Comparison of ENCODE assay signal across 7 cellular contexts in the genomic region with DNA sequence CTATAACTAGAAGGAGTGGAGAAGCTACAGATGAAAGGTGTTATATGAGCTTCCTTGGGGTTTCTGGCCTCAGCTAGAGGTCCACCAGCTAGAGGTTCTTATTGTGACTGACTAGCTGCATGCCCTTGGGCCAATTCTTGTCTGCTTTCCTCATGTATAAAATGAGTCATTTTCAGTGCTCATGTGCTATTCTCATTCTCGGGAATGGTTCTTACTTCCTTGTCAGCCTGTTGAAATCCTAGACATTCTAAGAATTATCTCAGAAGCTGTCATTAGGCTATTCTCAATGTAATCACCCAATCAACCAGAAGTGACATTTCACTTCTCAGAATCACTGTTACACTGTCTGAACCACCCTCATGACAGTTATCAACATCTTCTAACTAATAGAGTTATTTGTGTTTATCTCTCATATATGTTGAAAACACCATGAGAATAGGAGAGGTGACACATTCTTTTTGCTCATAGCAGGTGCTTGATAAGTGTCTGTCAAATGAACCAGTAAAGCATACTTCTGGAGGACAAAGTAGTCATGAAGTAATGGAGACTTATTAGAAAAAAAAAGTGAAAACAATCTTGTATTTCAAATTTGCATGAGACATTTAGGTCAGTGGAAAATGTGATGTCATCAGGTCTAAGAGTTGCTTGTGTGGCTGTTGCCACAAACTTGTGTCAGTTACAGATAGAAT.
DNase-seq lines count a peak whose midpoint lies in the region; ATAC-seq, FAIRE-seq and TF ChIP-seq lines count a peak whose summit lies in the region.

No MANE protein-coding gene starts in this region.

- no peaks in the 10 kb centered on the region for H3K9me3 ChIP-seq in neural cell (ENCODE audit: low read length)

- peak; percentile 95 for TF ChIP-seq EP300 in neural cell (conservative IDR thresholded peaks at IDR 0.05; ENCODE audit: poor library complexity, severe bottlenecking)

- H2AFZ ChIP-seq in neural cell (ENCODE audit: low read depth, low read length): no peak overlapping the region

- peak; percentile 82 for ATAC-seq in GM18499 (IDR thresholded peaks at IDR 0.05; ENCODE audit: insufficient read depth, unreplicated experiment)
- peak; percentile 79 for ATAC-seq in GM21529 (IDR thresholded peaks at IDR 0.05; ENCODE audit: unreplicated experiment)

- H3F3A ChIP-seq in neural cell (ENCODE audit: insufficient read depth, low read length, poor library complexity, severe bottlenecking): no peaks in the 10 kb centered on the region

- no peak for FAIRE-seq in HTR-8/SVneo (lab: Jason Lieb, UNC)

- no peaks in the 10 kb centered on the region for H3K36me3 ChIP-seq in neural cell (ENCODE audit: insufficient read depth, low read length)

- DNase-seq in HTR-8/SVneo (ENCODE audit: insufficient read length, low spot score) (peak; percentile 62), astrocyte of the hippocampus (ENCODE audit: low read depth, low spot score) (peak; percentile 56), NCI-H146 treated with DMSO at 0.1 percent for 48 hours (lab: John Stamatoyannopoulos, UW; ENCODE audit: unreplicated experiment) (no peak), NCI-H187 treated with DMSO at 0.1 percent for 48 hours (lab: John Stamatoyannopoulos, UW) (no peak)

- no peaks in the 10 kb centered on the region for H3K9me2 ChIP-seq in neural cell (ENCODE audit: insufficient read depth, low read length)

- TF ChIP-seq CTCF in neural cell (IDR thresholded peaks at IDR 0.05; ENCODE audit: poor library complexity, severe bottlenecking): no peak

- no peaks in the 10 kb centered on the region for H3K27me3 ChIP-seq in neural cell (ENCODE audit: insufficient read depth, low read depth, low read length)

- H3K27ac ChIP-seq in neural cell (ENCODE audit: low read length): peak overlapping the region; percentile 68

- no peak overlapping the region for H3K9ac ChIP-seq in neural cell (ENCODE audit: low read length)

- H4K20me1 ChIP-seq in neural cell (ENCODE audit: insufficient read depth): no peaks in the 10 kb centered on the region

- TF ChIP-seq RAD21 in neural cell (conservative IDR thresholded peaks at IDR 0.05): no peak

- H3K79me2 ChIP-seq in neural cell (replicated peaks; ENCODE audit: insufficient read depth, low read length): no peaks in the 10 kb centered on the region

- peak overlapping the region; percentile 23 for H3K4me3 ChIP-seq in neural cell (ENCODE audit: low read length)

- peak overlapping the region; percentile 30 for H3K4me2 ChIP-seq in neural cell (ENCODE audit: low read length)

TF ChIP-seq in neural cell, 6 proteins besides CTCF, POLR2A, EP300 and RAD21:
- TF ChIP-seq POLR2AphosphoS5 (IDR thresholded peaks at IDR 0.05): peak; percentile 46
- TF ChIP-seq TAF1 (IDR thresholded peaks at IDR 0.05; ENCODE audit: low read depth): no peak

Comparison
In these comparisons a context has a peak if more than half of its experiments do, and no peak if none do; other contexts are left out.
1. DNase-seq: peak in HTR-8/SVneo (single experiment) and astrocyte of the hippocampus (single experiment); none in NCI-H146 treated with DMSO at 0.1 percent for 48 hours (single experiment) and NCI-H187 treated with DMSO at 0.1 percent for 48 hours (single experiment).